In the genomic region with DNA sequence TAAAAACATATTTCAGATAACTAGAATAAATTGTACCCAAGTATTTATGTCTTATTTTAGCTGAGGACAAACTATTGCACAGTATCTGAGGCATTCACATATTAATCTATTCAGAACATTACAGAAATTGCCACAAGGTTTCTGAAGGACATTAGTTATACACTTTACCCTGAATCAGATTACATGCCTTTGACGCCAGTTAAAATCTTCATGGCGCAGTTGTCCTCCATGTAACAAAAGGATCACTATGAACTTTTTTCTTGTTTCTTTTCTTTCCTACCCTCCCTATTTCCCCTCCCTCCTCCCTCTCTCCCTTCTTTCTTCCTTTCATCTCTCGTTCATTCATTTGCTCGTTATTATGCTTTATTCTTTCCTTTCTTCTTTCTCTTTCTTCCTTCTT, we compare ENCODE assay signal across 26 cellular contexts.
"Had no signal": no experiment of that assay in that cellular context is flagged by ENCODE, and none has a peak within 500 bp of the region (broad histone marks: within the 10 kb centered on the region; RNA-seq: fewer than 3 reads in every experiment).

No MANE protein-coding gene starts in this region.

- FAIRE-seq: colon, endometrium, endothelial cell of umbilical vein, frontal cortex had no signal

- H3K36me3 ChIP-seq: colonic mucosa, esophagus muscularis mucosa, esophagus squamous epithelium, gastrocnemius medialis, gastroesophageal sphincter, heart left ventricle, heart right ventricle had no signal

- H3K4me1 ChIP-seq: colonic mucosa, esophagus squamous epithelium, foreskin keratinocyte, heart left ventricle had no signal

- ATAC-seq: effector memory CD8-positive, alpha-beta T cell; esophagus mucosa; foreskin keratinocyte; gastroesophageal sphincter; heart left ventricle; heart right ventricle had no signal

- H3K9me3 ChIP-seq: colonic mucosa, esophagus muscularis mucosa, esophagus squamous epithelium, gastrocnemius medialis, gastroesophageal sphincter, heart left ventricle, heart right ventricle had no signal

- H3K4me3 ChIP-seq: colonic mucosa, coronary artery, dorsolateral prefrontal cortex, esophagus muscularis mucosa, esophagus squamous epithelium, gastrocnemius medialis, gastroesophageal sphincter, heart left ventricle, heart right ventricle had no signal

- H3K27me3 ChIP-seq: colonic mucosa, dorsolateral prefrontal cortex, esophagus muscularis mucosa, esophagus squamous epithelium, foreskin keratinocyte, gastrocnemius medialis, gastroesophageal sphincter, heart left ventricle, heart right ventricle had no signal

- DNase-seq: colonic mucosa; cortex of kidney; dermis blood vessel endothelial cell; dorsolateral prefrontal cortex; effector CD4-positive, alpha-beta T cell; effector CD8-positive, alpha-beta T cell; effector memory CD4-positive, alpha-beta T cell; effector memory CD8-positive, alpha-beta T cell; endodermal cell; esophagus squamous epithelium; foreskin keratinocyte; foreskin melanocyte; gastrocnemius medialis; glutamatergic neuron; head of caudate nucleus; heart left ventricle; heart right ventricle had no signal

- H3K27ac ChIP-seq: colonic mucosa, coronary artery, dorsolateral prefrontal cortex, epithelial cell of prostate, esophagus muscularis mucosa, esophagus squamous epithelium, foreskin keratinocyte, gastrocnemius medialis, gastroesophageal sphincter, heart left ventricle, heart right ventricle had no signal
